27 cellular contexts compared by ENCODE assay signal in genomic region chr1:4120557-4121292, GRCh38.
"Had no signal": no experiment of that assay in that cellular context is flagged by ENCODE, and none has a peak within 500 bp of the region (broad histone marks: within the 10 kb centered on the region; RNA-seq: fewer than 3 reads in every experiment).

No MANE protein-coding gene starts in this region.

- H3K27me3 ChIP-seq: pancreas, right lobe of liver, transverse colon, uterus had no signal

- H3K36me3 ChIP-seq: esophagus squamous epithelium, heart right ventricle, left lung, pancreas, right lobe of liver, thoracic aorta, transverse colon, upper lobe of right lung, uterus had no signal

- H3K4me3 Mint-ChIP-seq: naive thymus-derived CD8-positive, alpha-beta T cell; nephron progenitor cell; stimulated activated memory B cell treated with anti-CD40 and anti-IgM and Interleukin-4, amounts not matched to agents 10 μg/mL and 1 μg/mL and 100 μg/mL, for 72 hours had no signal

- H3K27ac ChIP-seq: coronary artery, esophagus squamous epithelium, heart right ventricle, left lung, pancreas, right lobe of liver, thoracic aorta, transverse colon, upper lobe of right lung, uterus had no signal

- H3K27ac Mint-ChIP-seq: naive thymus-derived CD8-positive, alpha-beta T cell; nephron progenitor cell; progenitor cell of endocrine pancreas; stimulated activated memory B cell treated with anti-CD40 and anti-IgM and Interleukin-4, amounts not matched to agents 10 μg/mL and 1 μg/mL and 100 μg/mL, for 72 hours had no signal

- H3K4me3 ChIP-seq: coronary artery, esophagus squamous epithelium, heart right ventricle, left lung, pancreas, right lobe of liver, thoracic aorta, transverse colon, upper lobe of right lung, uterus had no signal

- ATAC-seq: heart right ventricle; left cardiac atrium; left lung; naive thymus-derived CD8-positive, alpha-beta T cell; pancreas; right lobe of liver; stimulated activated memory B cell treated with anti-CD40 and anti-IgM and Interleukin-4, amounts not matched to agents 10 μg/mL and 1 μg/mL and 100 μg/mL, for 72 hours; stimulated activated naive CD8-positive, alpha-beta T cell treated with anti-CD3 and anti-CD28 coated beads, Interleukin-15, Interleukin-2, amounts not matched to agents 100 U/mL and 50 U/mL, for 24 hours; upper lobe of right lung had no signal

- H3K9me3 Mint-ChIP-seq: naive thymus-derived CD8-positive, alpha-beta T cell; nephron progenitor cell; stimulated activated memory B cell treated with anti-CD40 and anti-IgM and Interleukin-4, amounts not matched to agents 10 μg/mL and 1 μg/mL and 100 μg/mL, for 72 hours had no signal

- H3K9me3 ChIP-seq: esophagus squamous epithelium, heart right ventricle, left lung, pancreas, right lobe of liver, thoracic aorta, transverse colon, upper lobe of right lung, uterus had no signal

- H3K27me3 Mint-ChIP-seq: stimulated activated memory B cell treated with anti-CD40 and anti-IgM and Interleukin-4, amounts not matched to agents 10 μg/mL and 1 μg/mL and 100 μg/mL, for 72 hours had no signal

- DNase-seq: dermis blood vessel endothelial cell; effector memory CD4-positive, alpha-beta T cell; erythroblast; esophagus squamous epithelium; foreskin melanocyte; glutamatergic neuron; heart right ventricle; hippocampal formation; left cardiac atrium; left lung; mammary epithelial cell; mesendoderm; naive thymus-derived CD8-positive, alpha-beta T cell; nephron progenitor cell; occipital lobe; stimulated activated CD4-positive, alpha-beta T cell treated with anti-CD3 and anti-CD28 coated beads, Interleukin-4, amount 100 ng/mL, for 4 hours; stimulated activated naive CD8-positive, alpha-beta T cell treated with anti-CD3 and anti-CD28 coated beads, Interleukin-15, Interleukin-2, amounts not matched to agents 100 U/mL and 50 U/mL, for 24 hours; substantia nigra; transverse colon; upper lobe of right lung; uterus had no signal

- H3K4me1 ChIP-seq: esophagus squamous epithelium, heart right ventricle, left lung, pancreas, right lobe of liver, transverse colon, upper lobe of right lung, uterus had no signal

- H3K36me3 Mint-ChIP-seq: naive thymus-derived CD8-positive, alpha-beta T cell; stimulated activated memory B cell treated with anti-CD40 and anti-IgM and Interleukin-4, amounts not matched to agents 10 μg/mL and 1 μg/mL and 100 μg/mL, for 72 hours had no signal

- H3K4me1 Mint-ChIP-seq: naive thymus-derived CD8-positive, alpha-beta T cell; stimulated activated memory B cell treated with anti-CD40 and anti-IgM and Interleukin-4, amounts not matched to agents 10 μg/mL and 1 μg/mL and 100 μg/mL, for 72 hours had no signal
